Comparison of ENCODE assay signal across 1 cellular context in genomic region chr3:150451329-150452084, GRCh38.
TF ChIP-seq lines count a peak whose summit lies in the region.

No MANE protein-coding gene starts in this region.

TF ChIP-seq in GM23338, 12 proteins besides CTCF, POLR2A, EP300 and RAD21 (continued from another document):
- TF ChIP-seq ZNF462 (CRISPR knock-in tag; IDR thresholded peaks at IDR 0.05) = no peak
- no peak for TF ChIP-seq POLR2AphosphoS5 (IDR thresholded peaks at IDR 0.05; ENCODE audit: low read depth)
- no peak for TF ChIP-seq CREB1 (CRISPR knock-in tag; IDR thresholded peaks at IDR 0.05; ENCODE audit: low read depth)
